1 cellular context compared by ENCODE assay signal in the genomic region with DNA sequence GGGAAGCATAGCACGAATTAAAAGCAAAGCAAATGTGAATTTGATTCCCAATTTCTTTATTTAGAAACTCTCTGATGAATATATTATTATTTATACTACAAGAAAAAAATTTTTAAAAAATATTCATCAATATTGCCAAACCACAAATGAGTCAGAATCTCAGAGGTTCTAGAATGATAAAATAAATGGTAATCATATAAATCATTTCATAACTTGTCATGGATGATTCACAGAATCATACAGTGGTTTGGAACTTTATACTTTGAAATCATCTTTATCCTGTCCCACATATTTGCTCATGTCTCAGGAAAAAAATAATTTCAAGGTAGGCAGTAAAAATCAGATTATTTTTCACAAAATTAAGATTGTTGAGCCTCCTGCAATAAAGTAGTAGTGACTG.
TF ChIP-seq lines count a peak whose summit lies in the region.

No MANE protein-coding gene starts in this region.

TF ChIP-seq in IMR-90, 13 proteins besides CTCF, POLR2A, EP300 and RAD21:
- no peak for TF ChIP-seq NFE2L2 (IDR thresholded peaks at IDR 0.05; ENCODE audit: low read depth, low read length)
- TF ChIP-seq RCOR1 (IDR thresholded peaks at IDR 0.05; ENCODE audit: insufficient replicate concordance, low read length), result no peak
- TF ChIP-seq, protein P1, sequence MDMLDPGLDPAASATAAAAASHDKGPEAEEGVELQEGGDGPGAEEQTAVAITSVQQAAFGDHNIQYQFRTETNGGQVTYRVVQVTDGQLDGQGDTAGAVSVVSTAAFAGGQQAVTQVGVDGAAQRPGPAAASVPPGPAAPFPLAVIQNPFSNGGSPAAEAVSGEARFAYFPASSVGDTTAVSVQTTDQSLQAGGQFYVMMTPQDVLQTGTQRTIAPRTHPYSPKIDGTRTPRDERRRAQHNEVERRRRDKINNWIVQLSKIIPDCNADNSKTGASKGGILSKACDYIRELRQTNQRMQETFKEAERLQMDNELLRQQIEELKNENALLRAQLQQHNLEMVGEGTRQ (IDR thresholded peaks at IDR 0.05; ENCODE audit: low read depth, low read length), result no peak
- no peak for TF ChIP-seq CHD1 (IDR thresholded peaks at IDR 0.05; ENCODE audit: low read depth, low read length)
- TF ChIP-seq, protein P2, sequence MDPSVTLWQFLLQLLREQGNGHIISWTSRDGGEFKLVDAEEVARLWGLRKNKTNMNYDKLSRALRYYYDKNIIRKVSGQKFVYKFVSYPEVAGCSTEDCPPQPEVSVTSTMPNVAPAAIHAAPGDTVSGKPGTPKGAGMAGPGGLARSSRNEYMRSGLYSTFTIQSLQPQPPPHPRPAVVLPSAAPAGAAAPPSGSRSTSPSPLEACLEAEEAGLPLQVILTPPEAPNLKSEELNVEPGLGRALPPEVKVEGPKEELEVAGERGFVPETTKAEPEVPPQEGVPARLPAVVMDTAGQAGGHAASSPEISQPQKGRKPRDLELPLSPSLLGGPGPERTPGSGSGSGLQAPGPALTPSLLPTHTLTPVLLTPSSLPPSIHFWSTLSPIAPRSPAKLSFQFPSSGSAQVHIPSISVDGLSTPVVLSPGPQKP (IDR thresholded peaks at IDR 0.05; ENCODE audit: borderline replicate concordance, low read depth, low read length), result no peak
- no peak for TF ChIP-seq SMC3 (IDR thresholded peaks at IDR 0.05; ENCODE audit: low read depth, low read length)
- TF ChIP-seq RFX5 (IDR thresholded peaks at IDR 0.05; ENCODE audit: low read depth, low read length), result no peak
- no peak for TF ChIP-seq MXI1 (IDR thresholded peaks at IDR 0.05; ENCODE audit: borderline replicate concordance, low read depth, low read length)
- no peak for TF ChIP-seq CEBPB (IDR thresholded peaks at IDR 0.05; ENCODE audit: low read depth, low read length)
- TF ChIP-seq BHLHE40 (IDR thresholded peaks at IDR 0.05; ENCODE audit: low read depth, low read length), result no peak
